ENCODE assay signal across 8 cellular contexts in genomic region chr7:100890640-100891521, GRCh38. TPM values are rescaled to one million over a fixed set of nuclear protein-coding genes. Genes with fewer than 3 reads are reported as not detected.
DNase-seq lines count a peak whose midpoint lies in the region; ATAC-seq and TF ChIP-seq lines count a peak whose summit lies in the region.

No MANE protein-coding gene starts in this region.

- H3K9me2 ChIP-seq in neural cell (ENCODE audit: insufficient read depth, low read length): no peaks in the 10 kb centered on the region

- peaks cover 18% of the 10 kb centered on the region for H3K36me3 ChIP-seq in neural cell (ENCODE audit: insufficient read depth, low read length)

- no peak for TF ChIP-seq RAD21 in neural cell (conservative IDR thresholded peaks at IDR 0.05)

- H3K27me3 ChIP-seq in CD4-positive, alpha-beta T cell (ENCODE audit: control insufficient read depth, insufficient read depth, low read length): peaks cover 47% of the 10 kb centered on the region
- H3K27me3 ChIP-seq in neural cell (ENCODE audit: insufficient read depth, low read depth, low read length): peaks cover 13% of the 10 kb centered on the region

- no peak for ATAC-seq in CD4-positive, alpha-beta T cell (ENCODE audit: poor library complexity)
- ATAC-seq in effector memory CD8-positive, alpha-beta T cell (replicated peaks): no peak
- ATAC-seq in HG03196 (IDR thresholded peaks at IDR 0.05; ENCODE audit: unreplicated experiment) (no peak), GM18502 (IDR thresholded peaks at IDR 0.05; ENCODE audit: poor library complexity, unreplicated experiment) (no peak), HG03432 (IDR thresholded peaks at IDR 0.05; ENCODE audit: unreplicated experiment) (no peak), GM21390 (IDR thresholded peaks at IDR 0.05; ENCODE audit: unreplicated experiment) (no peak)

- no peaks in the 10 kb centered on the region for H4K20me1 ChIP-seq in neural cell (ENCODE audit: insufficient read depth)

- H3K4me2 ChIP-seq in neural cell (ENCODE audit: low read length): no peak overlapping the region

- H3K36me3 Mint-ChIP-seq in CD4-positive, alpha-beta T cell (ENCODE audit: low read depth): peaks cover 29% of the 10 kb centered on the region
- peaks cover 45% of the 10 kb centered on the region for H3K36me3 Mint-ChIP-seq in effector memory CD8-positive, alpha-beta T cell (ENCODE audit: insufficient read depth)

- CTCF ChIA-PET in CD4-positive, alpha-beta T cell (lab: Charles Lee): interaction anchor here (0.6 to 2.1 kb wide), 3 partner anchors 16 to 163 kb away, joined by 3 to 11 read pairs (median 3); partner anchors contain the start of genes SLC12A9 and SRRT

- H3K4me1 Mint-ChIP-seq in CD4-positive, alpha-beta T cell (ENCODE audit: low read depth): peaks cover 46% of the 10 kb centered on the region
- peaks cover 34 to 37% of the 10 kb centered on the region in 2 donors for H3K4me1 Mint-ChIP-seq in effector memory CD8-positive, alpha-beta T cell (ENCODE audit: low read depth in 2 of 2)

- peak overlapping the region; percentile 66 for H3K27ac Mint-ChIP-seq in CD4-positive, alpha-beta T cell
- peak overlapping the region in 1 of 2 donors; percentile 65 for H3K27ac Mint-ChIP-seq in effector memory CD8-positive, alpha-beta T cell

- no peaks in the 10 kb centered on the region for H3F3A ChIP-seq in neural cell (ENCODE audit: insufficient read depth, low read length, poor library complexity, severe bottlenecking)

- no peaks in the 10 kb centered on the region for H3K79me2 ChIP-seq in neural cell (replicated peaks; ENCODE audit: insufficient read depth, low read length)

- peak overlapping the region; percentile 77 for H3K9ac ChIP-seq in neural cell (ENCODE audit: low read length)

- no peak for DNase-seq in CD4-positive, alpha-beta T cell
- peak; percentile 22 for DNase-seq in NCI-H2227 treated with DMSO at 0.1 percent for 48 hours (lab: John Stamatoyannopoulos, UW)
- no peak for DNase-seq in effector memory CD8-positive, alpha-beta T cell

- no peak overlapping the region for H3K27ac ChIP-seq in CD4-positive, alpha-beta T cell (ENCODE audit: low read depth, low read length)
- H3K27ac ChIP-seq in neural cell (ENCODE audit: low read length): peak overlapping the region; percentile 73

- H3K4me3 Mint-ChIP-seq in CD4-positive, alpha-beta T cell: peak overlapping the region; percentile 95
- peak overlapping the region; percentile 84 for H3K4me3 Mint-ChIP-seq in effector memory CD8-positive, alpha-beta T cell

- TF ChIP-seq EP300 in neural cell (conservative IDR thresholded peaks at IDR 0.05; ENCODE audit: poor library complexity, severe bottlenecking): no peak

- no peak for TF ChIP-seq CTCF in CD4-positive, alpha-beta T cell (IDR thresholded peaks at IDR 0.05)
- no peak for TF ChIP-seq CTCF in neural cell (IDR thresholded peaks at IDR 0.05; ENCODE audit: poor library complexity, severe bottlenecking)

- no peak overlapping the region for H2AFZ ChIP-seq in neural cell (ENCODE audit: low read depth, low read length)

- intact Hi-C loops in CD4-positive, alpha-beta T cell (cut with DNase I, micrococcal nuclease): loop anchor here in 1 of 2 experiments (5.0 to 10.0 kb wide), 3 partner anchors 186 to 394 kb away; partner anchors contain the start of genes PLOD3 and ZNHIT1

- H3K4me3 ChIP-seq in neural cell (ENCODE audit: low read length): peak overlapping the region; percentile 90

- peaks cover 38% of the 10 kb centered on the region for H3K27me3 Mint-ChIP-seq in CD4-positive, alpha-beta T cell
- H3K27me3 Mint-ChIP-seq in effector memory CD8-positive, alpha-beta T cell: peaks cover 30 to 51% of the 10 kb centered on the region in 2 donors

- H3K9me3 ChIP-seq in CD4-positive, alpha-beta T cell (ENCODE audit: control insufficient read depth, low read length): no peaks in the 10 kb centered on the region
- no peaks in the 10 kb centered on the region for H3K9me3 ChIP-seq in neural cell (ENCODE audit: low read length)

- no peaks in the 10 kb centered on the region for H3K9me3 Mint-ChIP-seq in CD4-positive, alpha-beta T cell
- no peaks in the 10 kb centered on the region for H3K9me3 Mint-ChIP-seq in effector memory CD8-positive, alpha-beta T cell

- POLR2A ChIA-PET in CD4-positive, alpha-beta T cell (lab: Charles Lee): interaction anchor here (1.1 to 6.3 kb wide), 9 partner anchors 14 to 463 kb away, joined by 4 to 206 read pairs (median 6); partner anchors contain the start of genes FBXO24, LRCH4, PLOD3 and POP7

TF ChIP-seq in neural cell, 6 proteins besides CTCF, POLR2A, EP300 and RAD21:
- TF ChIP-seq SMC3 (conservative IDR thresholded peaks at IDR 0.05; ENCODE audit: poor library complexity) (no peak), TAF1 (IDR thresholded peaks at IDR 0.05; ENCODE audit: low read depth) (no peak), REST (IDR thresholded peaks at IDR 0.05; ENCODE audit: borderline replicate concordance) (no peak), EZH2 (IDR thresholded peaks at IDR 0.05; ENCODE audit: borderline replicate concordance, insufficient read depth, low read length, poor library complexity, severe bottlenecking) (no peak), MXI1 (conservative IDR thresholded peaks at IDR 0.05; ENCODE audit: poor library complexity, severe bottlenecking) (no peak), POLR2AphosphoS5 (IDR thresholded peaks at IDR 0.05) (no peak)

RNA-seq across cellular contexts. Expression of gene UFSP1, which starts 1.4 kb away (rescaled TPM):
- 1 to 10 TPM; 1.1 to 1.5 TPM for total RNA-seq in CD4-positive, alpha-beta T cell
- polyA plus RNA-seq in neural cell: 2.4 and 5.0 TPM in 2 replicates
- 5.6 and 7.2 TPM in 2 replicates for polyA minus RNA-seq in neural cell

RNA-seq across cellular contexts. Expression of gene ACHE, which starts 4.8 kb away (rescaled TPM):
- total RNA-seq in CD4-positive, alpha-beta T cell: under 1 TPM; 0.14 to 0.22 TPM
- polyA plus RNA-seq in neural cell: 12.2 and 14.3 TPM in 2 replicates
- polyA minus RNA-seq in neural cell: 12.4 and 15.6 TPM in 2 replicates

RNA-seq across cellular contexts. Expression of gene SRRT, which starts 16.0 kb away (rescaled TPM):
- 100 to 1,000 TPM; 355 to 382 TPM for total RNA-seq in CD4-positive, alpha-beta T cell
- polyA plus RNA-seq in neural cell: 59.9 and 65.2 TPM in 2 replicates
- 38.4 and 47.5 TPM in 2 replicates for polyA minus RNA-seq in neural cell

RNA-seq across cellular contexts. Expression of gene TRIP6, which starts 23.7 kb away (rescaled TPM):
- total RNA-seq in CD4-positive, alpha-beta T cell: 1 to 10 TPM; 4.3 to 6.1 TPM
- polyA plus RNA-seq in neural cell: 1.4 and 2.1 TPM in 2 replicates
- 1.2 and 1.5 TPM in 2 replicates for polyA minus RNA-seq in neural cell

RNA-seq across cellular contexts. Expression of gene SLC12A9, which starts 38.4 kb away (rescaled TPM):
- total RNA-seq in CD4-positive, alpha-beta T cell: 10 to 100 TPM; 26.3 to 28.2 TPM
- 21.2 and 29.0 TPM in 2 replicates for polyA plus RNA-seq in neural cell
- 14.8 and 19.2 TPM in 2 replicates for polyA minus RNA-seq in neural cell
